Comparison of ENCODE assay signal across 8 cellular contexts in genomic region chr19:48674921-48675824, GRCh38.
DNase-seq lines count a peak whose midpoint lies in the region; ATAC-seq, FAIRE-seq and TF ChIP-seq lines count a peak whose summit lies in the region.

No MANE protein-coding gene starts in this region.

- H3K4me1 ChIP-seq in KMS-11 (ENCODE audit: low read depth, poor library complexity, severe bottlenecking): peaks cover 5% of the 10 kb centered on the region

- no peak for ATAC-seq in HG02885 (IDR thresholded peaks at IDR 0.05; ENCODE audit: poor library complexity, unreplicated experiment)

- peaks cover 17% of the 10 kb centered on the region for H3K27me3 Mint-ChIP-seq in nephron progenitor cell (ENCODE audit: low read depth, poor library complexity)

- TF ChIP-seq CTCF in KMS-11 (conservative IDR thresholded peaks at IDR 0.05; ENCODE audit: low read depth, low read length) (peak; percentile 85), fibroblast of mammary gland (conservative IDR thresholded peaks at IDR 0.05; ENCODE audit: control insufficient read depth, insufficient read depth, low read depth, low read length) (peak; percentile 88), nephron progenitor cell (IDR thresholded peaks at IDR 0.05) (peak; percentile 81)

- H3K27ac ChIP-seq in KMS-11: no peak overlapping the region

- H3K4me3 Mint-ChIP-seq in nephron progenitor cell: no peak overlapping the region

- H3K79me2 ChIP-seq in KMS-11 (ENCODE audit: insufficient read depth, low read depth): no peaks in the 10 kb centered on the region

- H3K4me3 ChIP-seq in KMS-11 (IDR thresholded peaks at IDR 0.05; ENCODE audit: insufficient read depth, low read depth, low read length): no peak overlapping the region
- H3K4me3 ChIP-seq in fibroblast of mammary gland (ENCODE audit: control insufficient read depth, low read depth, low read length): no peak overlapping the region

- no peak for FAIRE-seq in RCC 7860 (lab: Jason Lieb, UNC)

- peaks cover 29% of the 10 kb centered on the region; the same call in 1 of the 2 replicates for H3K27me3 ChIP-seq in KMS-11 (ENCODE audit: insufficient read depth, low read depth)

- no peaks in the 10 kb centered on the region for H3K9me3 Mint-ChIP-seq in nephron progenitor cell

- peaks cover 39% of the 10 kb centered on the region for H3K4me1 Mint-ChIP-seq in nephron progenitor cell

- no peaks in the 10 kb centered on the region for H4K20me1 ChIP-seq in KMS-11 (ENCODE audit: insufficient read depth)

- H3K9ac ChIP-seq in KMS-11: no peak overlapping the region

- peak overlapping the region; percentile 60; the same call in 1 of the 2 replicates for H2AFZ ChIP-seq in KMS-11 (ENCODE audit: low read depth)

- H3K4me2 ChIP-seq in KMS-11: no peak overlapping the region

- H3K27ac Mint-ChIP-seq in nephron progenitor cell: no peak overlapping the region

- DNase-seq in D341Med (ENCODE audit: low spot score) (peak; percentile 93), RCC 7860 (ENCODE audit: low spot score) (peak; percentile 39), activated T-helper 1 cell treated with Interleukin-2 at 50 U/mL for 16 hours (ENCODE audit: low read depth) (peak; percentile 57), fibroblast of mammary gland (ENCODE audit: low read depth) (peak; percentile 80), nephron progenitor cell (peak; percentile 84)
- DNase-seq in stimulated activated naive CD4-positive, alpha-beta T cell (lab: John Stamatoyannopoulos, UW): peak; percentile 48 to 81 (median 60)

- H3K36me3 ChIP-seq in KMS-11 (ENCODE audit: insufficient read depth): no peaks in the 10 kb centered on the region

- H3K36me3 Mint-ChIP-seq in nephron progenitor cell (ENCODE audit: low read depth): no peaks in the 10 kb centered on the region

Comparison
In these comparisons a context has a peak if more than half of its experiments do, and no peak if none do; other contexts are left out.
1. DNase-seq: peak in every context shown above with its lines; median percentile 93 in D341Med; 84 in nephron progenitor cell; 80 in fibroblast of mammary gland; 60 in stimulated activated naive CD4-positive, alpha-beta T cell; 57 in activated T-helper 1 cell treated with Interleukin-2 at 50 U/mL for 16 hours; 39 in RCC 7860.